Comparison of ENCODE assay signal across 1 cellular context in genomic region chr22:30968924-30969531, GRCh38.
TF ChIP-seq lines count a peak whose summit lies in the region.

TSS of gene TUG1 (plus strand) at chr22:30969265.

TF ChIP-seq in HepG2, 621 proteins besides CTCF, POLR2A, EP300 and RAD21 (continued from another document and continues in another):
- TF ChIP-seq TIGD3 (CRISPR knock-in tag; IDR thresholded peaks at IDR 0.05; ENCODE audit: borderline replicate concordance) = no peak; the same call in 1 of the 2 replicates
- TF ChIP-seq SIN3B (IDR thresholded peaks at IDR 0.05; ENCODE audit: low read length) = no peak
- no peak for TF ChIP-seq ZBTB49 (CRISPR knock-in tag; IDR thresholded peaks at IDR 0.05; ENCODE audit: borderline replicate concordance)
- TF ChIP-seq CEBPB (IDR thresholded peaks at IDR 0.05; ENCODE audit: borderline replicate concordance, low read depth, low read length) = no peak
- TF ChIP-seq REXO4 (CRISPR knock-in tag; IDR thresholded peaks at IDR 0.05; ENCODE audit: borderline replicate concordance) = no peak
- TF ChIP-seq, protein P1, sequence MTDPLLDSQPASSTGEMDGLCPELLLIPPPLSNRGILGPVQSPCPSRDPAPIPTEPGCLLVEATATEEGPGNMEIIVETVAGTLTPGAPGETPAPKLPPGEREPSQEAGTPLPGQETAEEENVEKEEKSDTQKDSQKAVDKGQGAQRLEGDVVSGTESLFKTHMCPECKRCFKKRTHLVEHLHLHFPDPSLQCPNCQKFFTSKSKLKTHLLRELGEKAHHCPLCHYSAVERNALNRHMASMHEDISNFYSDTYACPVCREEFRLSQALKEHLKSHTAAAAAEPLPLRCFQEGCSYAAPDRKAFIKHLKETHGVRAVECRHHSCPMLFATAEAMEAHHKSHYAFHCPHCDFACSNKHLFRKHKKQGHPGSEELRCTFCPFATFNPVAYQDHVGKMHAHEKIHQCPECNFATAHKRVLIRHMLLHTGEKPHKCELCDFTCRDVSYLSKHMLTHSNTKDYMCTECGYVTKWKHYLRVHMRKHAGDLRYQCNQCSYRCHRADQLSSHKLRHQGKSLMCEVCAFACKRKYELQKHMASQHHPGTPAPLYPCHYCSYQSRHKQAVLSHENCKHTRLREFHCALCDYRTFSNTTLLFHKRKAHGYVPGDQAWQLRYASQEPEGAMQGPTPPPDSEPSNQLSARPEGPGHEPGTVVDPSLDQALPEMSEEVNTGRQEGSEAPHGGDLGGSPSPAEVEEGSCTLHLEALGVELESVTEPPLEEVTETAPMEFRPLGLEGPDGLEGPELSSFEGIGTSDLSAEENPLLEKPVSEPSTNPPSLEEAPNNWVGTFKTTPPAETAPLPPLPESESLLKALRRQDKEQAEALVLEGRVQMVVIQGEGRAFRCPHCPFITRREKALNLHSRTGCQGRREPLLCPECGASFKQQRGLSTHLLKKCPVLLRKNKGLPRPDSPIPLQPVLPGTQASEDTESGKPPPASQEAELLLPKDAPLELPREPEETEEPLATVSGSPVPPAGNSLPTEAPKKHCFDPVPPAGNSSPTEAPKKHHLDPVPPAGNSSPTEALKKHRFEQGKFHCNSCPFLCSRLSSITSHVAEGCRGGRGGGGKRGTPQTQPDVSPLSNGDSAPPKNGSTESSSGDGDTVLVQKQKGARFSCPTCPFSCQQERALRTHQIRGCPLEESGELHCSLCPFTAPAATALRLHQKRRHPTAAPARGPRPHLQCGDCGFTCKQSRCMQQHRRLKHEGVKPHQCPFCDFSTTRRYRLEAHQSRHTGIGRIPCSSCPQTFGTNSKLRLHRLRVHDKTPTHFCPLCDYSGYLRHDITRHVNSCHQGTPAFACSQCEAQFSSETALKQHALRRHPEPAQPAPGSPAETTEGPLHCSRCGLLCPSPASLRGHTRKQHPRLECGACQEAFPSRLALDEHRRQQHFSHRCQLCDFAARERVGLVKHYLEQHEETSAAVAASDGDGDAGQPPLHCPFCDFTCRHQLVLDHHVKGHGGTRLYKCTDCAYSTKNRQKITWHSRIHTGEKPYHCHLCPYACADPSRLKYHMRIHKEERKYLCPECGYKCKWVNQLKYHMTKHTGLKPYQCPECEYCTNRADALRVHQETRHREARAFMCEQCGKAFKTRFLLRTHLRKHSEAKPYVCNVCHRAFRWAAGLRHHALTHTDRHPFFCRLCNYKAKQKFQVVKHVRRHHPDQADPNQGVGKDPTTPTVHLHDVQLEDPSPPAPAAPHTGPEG (CRISPR knock-in tag; IDR thresholded peaks at IDR 0.05) = no peak
- 0 out of 2 replicates have a peak, but pooled peaks have one; percentile 73 for TF ChIP-seq KLF12 (CRISPR knock-in tag; IDR thresholded peaks at IDR 0.05; ENCODE audit: borderline replicate concordance)
- peak; percentile 66; the same call in 1 of the 2 replicates for TF ChIP-seq ZNF776 (CRISPR knock-in tag; IDR thresholded peaks at IDR 0.05)
- TF ChIP-seq MAFK (conservative IDR thresholded peaks at IDR 0.05 in 1 of 2, IDR thresholded peaks at IDR 0.05 in 1 of 2; ENCODE audit: low read length in 2 of 2) = no peak
- no peak for TF ChIP-seq SUZ12 (IDR thresholded peaks at IDR 0.05; ENCODE audit: low read depth, low read length)
- no peak for TF ChIP-seq EHMT2 (IDR thresholded peaks at IDR 0.05; ENCODE audit: borderline replicate concordance, low read depth, low read length)
- TF ChIP-seq NCOA1 (CRISPR knock-in tag; IDR thresholded peaks at IDR 0.05) = no peak
- peak; percentile 7; the same call in 1 of the 3 replicates for TF ChIP-seq MXI1 (IDR thresholded peaks at IDR 0.05; ENCODE audit: borderline replicate concordance, low read depth, low read length)
- TF ChIP-seq ERF (CRISPR knock-in tag; IDR thresholded peaks at IDR 0.05) = 0 out of 2 replicates have a peak, but pooled peaks have one; percentile 61
- TF ChIP-seq IKZF4 (CRISPR knock-in tag; IDR thresholded peaks at IDR 0.05; ENCODE audit: borderline replicate concordance, low read depth, not compliant biosample characterization) = no peak
- no peak for TF ChIP-seq ATF7-NPFF (CRISPR knock-in tag; IDR thresholded peaks at IDR 0.05; ENCODE audit: low read depth)
- no peak for TF ChIP-seq EZH2 (conservative IDR thresholded peaks at IDR 0.05; ENCODE audit: low read depth, low read length)
- peak; percentile 69; the same call in 1 of the 2 replicates for TF ChIP-seq ZNF160 (CRISPR knock-in tag; IDR thresholded peaks at IDR 0.05)
- TF ChIP-seq PAF1 (CRISPR knock-in tag; IDR thresholded peaks at IDR 0.05) = no peak
- TF ChIP-seq, protein P2, sequence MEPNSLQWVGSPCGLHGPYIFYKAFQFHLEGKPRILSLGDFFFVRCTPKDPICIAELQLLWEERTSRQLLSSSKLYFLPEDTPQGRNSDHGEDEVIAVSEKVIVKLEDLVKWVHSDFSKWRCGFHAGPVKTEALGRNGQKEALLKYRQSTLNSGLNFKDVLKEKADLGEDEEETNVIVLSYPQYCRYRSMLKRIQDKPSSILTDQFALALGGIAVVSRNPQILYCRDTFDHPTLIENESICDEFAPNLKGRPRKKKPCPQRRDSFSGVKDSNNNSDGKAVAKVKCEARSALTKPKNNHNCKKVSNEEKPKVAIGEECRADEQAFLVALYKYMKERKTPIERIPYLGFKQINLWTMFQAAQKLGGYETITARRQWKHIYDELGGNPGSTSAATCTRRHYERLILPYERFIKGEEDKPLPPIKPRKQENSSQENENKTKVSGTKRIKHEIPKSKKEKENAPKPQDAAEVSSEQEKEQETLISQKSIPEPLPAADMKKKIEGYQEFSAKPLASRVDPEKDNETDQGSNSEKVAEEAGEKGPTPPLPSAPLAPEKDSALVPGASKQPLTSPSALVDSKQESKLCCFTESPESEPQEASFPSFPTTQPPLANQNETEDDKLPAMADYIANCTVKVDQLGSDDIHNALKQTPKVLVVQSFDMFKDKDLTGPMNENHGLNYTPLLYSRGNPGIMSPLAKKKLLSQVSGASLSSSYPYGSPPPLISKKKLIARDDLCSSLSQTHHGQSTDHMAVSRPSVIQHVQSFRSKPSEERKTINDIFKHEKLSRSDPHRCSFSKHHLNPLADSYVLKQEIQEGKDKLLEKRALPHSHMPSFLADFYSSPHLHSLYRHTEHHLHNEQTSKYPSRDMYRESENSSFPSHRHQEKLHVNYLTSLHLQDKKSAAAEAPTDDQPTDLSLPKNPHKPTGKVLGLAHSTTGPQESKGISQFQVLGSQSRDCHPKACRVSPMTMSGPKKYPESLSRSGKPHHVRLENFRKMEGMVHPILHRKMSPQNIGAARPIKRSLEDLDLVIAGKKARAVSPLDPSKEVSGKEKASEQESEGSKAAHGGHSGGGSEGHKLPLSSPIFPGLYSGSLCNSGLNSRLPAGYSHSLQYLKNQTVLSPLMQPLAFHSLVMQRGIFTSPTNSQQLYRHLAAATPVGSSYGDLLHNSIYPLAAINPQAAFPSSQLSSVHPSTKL (CRISPR knock-in tag; IDR thresholded peaks at IDR 0.05) = peak; percentile 8; the same call in 1 of the 2 replicates
- TF ChIP-seq, protein P3, sequence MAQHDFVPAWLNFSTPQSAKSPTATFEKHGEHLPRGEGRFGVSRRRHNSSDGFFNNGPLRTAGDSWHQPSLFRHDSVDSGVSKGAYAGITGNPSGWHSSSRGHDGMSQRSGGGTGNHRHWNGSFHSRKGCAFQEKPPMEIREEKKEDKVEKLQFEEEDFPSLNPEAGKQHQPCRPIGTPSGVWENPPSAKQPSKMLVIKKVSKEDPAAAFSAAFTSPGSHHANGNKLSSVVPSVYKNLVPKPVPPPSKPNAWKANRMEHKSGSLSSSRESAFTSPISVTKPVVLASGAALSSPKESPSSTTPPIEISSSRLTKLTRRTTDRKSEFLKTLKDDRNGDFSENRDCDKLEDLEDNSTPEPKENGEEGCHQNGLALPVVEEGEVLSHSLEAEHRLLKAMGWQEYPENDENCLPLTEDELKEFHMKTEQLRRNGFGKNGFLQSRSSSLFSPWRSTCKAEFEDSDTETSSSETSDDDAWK (CRISPR knock-in tag; IDR thresholded peaks at IDR 0.05) = no peak
- TF ChIP-seq FOSL1 (CRISPR knock-in tag; IDR thresholded peaks at IDR 0.05; ENCODE audit: borderline replicate concordance) = no peak
- no peak for TF ChIP-seq TRIM24 (CRISPR knock-in tag; IDR thresholded peaks at IDR 0.05)
- peak; percentile 35 for TF ChIP-seq ZNF777 (CRISPR knock-in tag; IDR thresholded peaks at IDR 0.05)
- TF ChIP-seq, protein P4, sequence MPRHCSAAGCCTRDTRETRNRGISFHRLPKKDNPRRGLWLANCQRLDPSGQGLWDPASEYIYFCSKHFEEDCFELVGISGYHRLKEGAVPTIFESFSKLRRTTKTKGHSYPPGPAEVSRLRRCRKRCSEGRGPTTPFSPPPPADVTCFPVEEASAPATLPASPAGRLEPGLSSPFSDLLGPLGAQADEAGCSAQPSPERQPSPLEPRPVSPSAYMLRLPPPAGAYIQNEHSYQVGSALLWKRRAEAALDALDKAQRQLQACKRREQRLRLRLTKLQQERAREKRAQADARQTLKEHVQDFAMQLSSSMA (CRISPR knock-in tag; IDR thresholded peaks at IDR 0.05) = peak; percentile 92
- no peak for TF ChIP-seq ZC3H4 (CRISPR knock-in tag; IDR thresholded peaks at IDR 0.05; ENCODE audit: borderline replicate concordance)
- TF ChIP-seq MTA3 (CRISPR knock-in tag; IDR thresholded peaks at IDR 0.05) = no peak
- TF ChIP-seq NR2F6 (IDR thresholded peaks at IDR 0.05) = no peak; the same call in 1 of the 2 replicates
- TF ChIP-seq NR2F6 (CRISPR knock-in tag; IDR thresholded peaks at IDR 0.05) = peak; percentile 43; the same call in 1 of the 2 replicates
- TF ChIP-seq, protein P5, sequence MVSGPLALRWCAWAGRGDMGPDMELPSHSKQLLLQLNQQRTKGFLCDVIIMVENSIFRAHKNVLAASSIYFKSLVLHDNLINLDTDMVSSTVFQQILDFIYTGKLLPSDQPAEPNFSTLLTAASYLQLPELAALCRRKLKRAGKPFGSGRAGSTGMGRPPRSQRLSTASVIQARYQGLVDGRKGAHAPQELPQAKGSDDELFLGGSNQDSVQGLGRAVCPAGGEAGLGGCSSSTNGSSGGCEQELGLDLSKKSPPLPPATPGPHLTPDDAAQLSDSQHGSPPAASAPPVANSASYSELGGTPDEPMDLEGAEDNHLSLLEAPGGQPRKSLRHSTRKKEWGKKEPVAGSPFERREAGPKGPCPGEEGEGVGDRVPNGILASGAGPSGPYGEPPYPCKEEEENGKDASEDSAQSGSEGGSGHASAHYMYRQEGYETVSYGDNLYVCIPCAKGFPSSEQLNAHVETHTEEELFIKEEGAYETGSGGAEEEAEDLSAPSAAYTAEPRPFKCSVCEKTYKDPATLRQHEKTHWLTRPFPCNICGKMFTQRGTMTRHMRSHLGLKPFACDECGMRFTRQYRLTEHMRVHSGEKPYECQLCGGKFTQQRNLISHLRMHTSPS (CRISPR knock-in tag; IDR thresholded peaks at IDR 0.05; ENCODE audit: low read depth) = no peak
- TF ChIP-seq ZEB1 (IDR thresholded peaks at IDR 0.05; ENCODE audit: insufficient replicate concordance, low read depth) = no peak
- TF ChIP-seq, protein P6, sequence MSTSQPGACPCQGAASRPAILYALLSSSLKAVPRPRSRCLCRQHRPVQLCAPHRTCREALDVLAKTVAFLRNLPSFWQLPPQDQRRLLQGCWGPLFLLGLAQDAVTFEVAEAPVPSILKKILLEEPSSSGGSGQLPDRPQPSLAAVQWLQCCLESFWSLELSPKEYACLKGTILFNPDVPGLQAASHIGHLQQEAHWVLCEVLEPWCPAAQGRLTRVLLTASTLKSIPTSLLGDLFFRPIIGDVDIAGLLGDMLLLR (CRISPR knock-in tag; IDR thresholded peaks at IDR 0.05) = peak; percentile 58; the same call in 1 of the 2 replicates
- no peak; the same call in 1 of the 2 replicates for TF ChIP-seq THAP9 (CRISPR knock-in tag; IDR thresholded peaks at IDR 0.05; ENCODE audit: borderline replicate concordance)
- TF ChIP-seq ZNF234 (CRISPR knock-in tag; conservative IDR thresholded peaks at IDR 0.05) = no peak
- no peak for TF ChIP-seq RELA (CRISPR knock-in tag; IDR thresholded peaks at IDR 0.05)
- no peak; the same call in none of the 2 replicates for TF ChIP-seq ZSCAN21 (CRISPR knock-in tag; IDR thresholded peaks at IDR 0.05; ENCODE audit: borderline replicate concordance)
- TF ChIP-seq ZIK1 (CRISPR knock-in tag; IDR thresholded peaks at IDR 0.05; ENCODE audit: borderline replicate concordance, low read depth) = 0 out of 2 replicates have a peak, but pooled peaks have one; percentile 22
